ENCODE assay signal across 13 cellular contexts in genomic region chr6:140912686-140913085, GRCh38.
"Had no signal": no experiment of that assay in that cellular context is flagged by ENCODE, and none has a peak within 500 bp of the region (broad histone marks: within the 10 kb centered on the region; RNA-seq: fewer than 3 reads in every experiment).

No MANE protein-coding gene starts in this region.

- H3K9me3 Mint-ChIP-seq: activated T-helper 2 cell treated with anti-CD3 and anti-CD28 coated beads, Interferon-gamma antibody, Interleukin-2, Interleukin-4, amounts not matched to agents 10 μg/mL and 5 μg/mL and 100 μg/mL, durations not matched to agents 14 hours and 24 hours and 36 hours; nephron had no signal

- ATAC-seq: gastrocnemius medialis, left ventricle myocardium superior had no signal

- H3K4me3 ChIP-seq: adrenal gland, coronary artery, gastrocnemius medialis, ovary had no signal

- H3K27ac Mint-ChIP-seq: activated T-helper 2 cell treated with anti-CD3 and anti-CD28 coated beads, Interferon-gamma antibody, Interleukin-2, Interleukin-4, amounts not matched to agents 10 μg/mL and 5 μg/mL and 100 μg/mL, durations not matched to agents 14 hours and 24 hours and 36 hours; nephron had no signal

- DNase-seq: activated CD4-positive, alpha-beta T cell treated with anti-CD3 and anti-CD28 coated beads, Interleukin-2, amount 50 U/mL, for 1 hour; activated CD4-positive, CD25-positive, alpha-beta regulatory T cell; activated naive CD4-positive, alpha-beta T cell treated with anti-CD3 and anti-CD28 coated beads, Interleukin-2, amount 50 U/mL, for 16 hours; adrenal gland; central memory CD4-positive, alpha-beta T cell; effector CD8-positive, alpha-beta T cell; gastrocnemius medialis; left ventricle myocardium superior; mesenchymal stem cell; ovary had no signal

- H3K36me3 ChIP-seq: adrenal gland, gastrocnemius medialis, ovary had no signal

- H3K4me3 Mint-ChIP-seq: nephron had no signal

- H3K9me3 ChIP-seq: adrenal gland, gastrocnemius medialis, ovary had no signal

- H3K27me3 ChIP-seq: adrenal gland, gastrocnemius medialis, ovary had no signal

- H3K4me1 ChIP-seq: adrenal gland had no signal

- H3K27ac ChIP-seq: adrenal gland, coronary artery, gastrocnemius medialis, ovary had no signal
